Comparison of ENCODE assay signal across 8 cellular contexts in genomic region chr5:180071418-180072255, GRCh38. TPM values are rescaled to one million over a fixed set of nuclear protein-coding genes. Genes with fewer than 3 reads are reported as not detected.
DNase-seq lines count a peak whose midpoint lies in the region; ATAC-seq and TF ChIP-seq lines count a peak whose summit lies in the region.

Gene RNF130 (minus strand): TSS chr5:180071759. CDS start chr5:180071702, 57 bp downstream.

- BruUV-seq in Panc1 (replicated peaks; lab: Mats Ljungman, UMichigan): no TSS peak

- TF ChIP-seq CTCF in GM12864 (IDR thresholded peaks at IDR 0.05; ENCODE audit: low read depth, low read length, missing control alignments) (no peak), Panc1 (IDR thresholded peaks at IDR 0.05) (no peak)

- ATAC-seq in Panc1 (peak; percentile 90), HG02763 (IDR thresholded peaks at IDR 0.05; ENCODE audit: unreplicated experiment) (no peak)

- no peak for DNase-seq in GM12864 (ENCODE audit: low read depth)
- peak; percentile 63 for DNase-seq in HS-5 (ENCODE audit: low read depth)
- no peak for DNase-seq in Panc1 (ENCODE audit: low read depth, low spot score)
- DNase-seq in activated T-cell treated with anti-CD3 and anti-CD28 coated beads, Interleukin-2, amount 50 U/mL, for 48 hours: peak; percentile 91 to 93
- peak; percentile 93 for DNase-seq in erythroblast (lab: John Stamatoyannopoulos, UW)
- peak; percentile 95 for DNase-seq in mucosa of gallbladder (ENCODE audit: low spot score)
- DNase-seq in stimulated activated CD8-positive, alpha-beta memory T cell treated with anti-CD3 and anti-CD28 coated beads, Interleukin-2, amount 100 ng/mL, for 48 hours (ENCODE audit: low read depth in 2 of 2): peak; percentile 84 to 91

- TF ChIP-seq POLR2A in erythroblast (IDR thresholded peaks at IDR 0.05; ENCODE audit: low read length): peak; percentile 76

- H3K27ac ChIP-seq in Panc1 (ENCODE audit: low read length): peak within 1 kb of the TSS; percentile 88

- H3K36me3 ChIP-seq in Panc1 (ENCODE audit: control insufficient read depth, insufficient read depth, low read length): no peaks in the 10 kb centered on the region; the same call in 1 of the 2 replicates

- in situ Hi-C loops in Panc1 (cut with HindIII; ENCODE audit: low pct_unique_long_range_greater_than_20kb, low sequenced_read_pairs): no loop called here

- peaks cover 19% of the 10 kb centered on the region for H3K4me1 ChIP-seq in Panc1 (ENCODE audit: control insufficient read depth, insufficient read depth, low read length)

- H3K4me3 ChIP-seq in GM12864 (ENCODE audit: low read depth, low read length) (peak within 1 kb of the TSS; percentile 46), Panc1 (ENCODE audit: low read depth in 2 of 2, low read length in 2 of 2) (peak within 1 kb of the TSS; percentile 80 to 91)

- intact Hi-C loops in Panc1 (cut with micrococcal nuclease; ENCODE audit: unreplicated experiment): no loop called here

- H3K27me3 ChIP-seq in Panc1 (ENCODE audit: control insufficient read depth, insufficient read depth, low read length): no peaks in the 10 kb centered on the region

- CTCF ChIA-PET in Panc1 (lab: Charles Lee): no interaction called here

- H3K9me3 ChIP-seq in Panc1 (ENCODE audit: control insufficient read depth, insufficient read depth, low read depth, low read length): peaks cover 6% of the 10 kb centered on the region; the same call in 1 of the 2 replicates

- POLR2A ChIA-PET in Panc1 (lab: Charles Lee): no interaction called here

RNA-seq across cellular contexts. Expression of gene RNF130, which starts in this region (rescaled TPM):
- total RNA-seq in Panc1 (2021; ENCODE audit: unreplicated experiment) (73.1 TPM), mucosa of gallbladder (85.6 TPM)
- polyA plus RNA-seq in Panc1 (2012; ENCODE audit: insufficient read length): 89.7 TPM

Comparison
In these comparisons a context has a peak if more than half of its experiments do, and no peak if none do; other contexts are left out.
1. DNase-seq: peak in HS-5 (single experiment), activated T-cell treated with anti-CD3 and anti-CD28 coated beads, Interleukin-2, amount 50 U/mL, for 48 hours (2 of 2), erythroblast (2 of 2), mucosa of gallbladder (single experiment) and stimulated activated CD8-positive, alpha-beta memory T cell treated with anti-CD3 and anti-CD28 coated beads, Interleukin-2, amount 100 ng/mL, for 48 hours (2 of 2); none in GM12864 (single experiment) and Panc1 (single experiment).